Comparison of ENCODE assay signal across 24 cellular contexts in the genomic region with DNA sequence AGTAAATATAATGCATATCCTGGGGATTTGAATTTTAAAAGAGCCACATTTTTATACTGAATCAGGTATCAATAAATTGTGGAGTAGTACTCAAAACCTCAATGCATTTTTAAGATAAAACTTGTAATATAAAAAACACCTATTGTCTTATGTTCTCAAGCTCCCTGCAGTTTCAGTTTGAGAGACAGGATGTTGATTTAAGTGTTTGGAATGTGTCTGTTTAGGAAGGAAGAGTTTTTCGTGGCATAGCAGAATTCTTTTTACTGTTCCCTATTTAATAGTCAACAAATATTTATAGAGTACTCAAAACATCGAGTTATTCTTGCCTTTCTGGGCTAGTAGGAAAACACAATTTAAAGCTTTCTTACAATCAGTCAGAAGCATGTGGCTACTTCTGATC.
A peak's percentile ranks its signal among the peaks of the same experiment; 100 is the strongest.
DNase-seq lines count a peak whose midpoint lies in the region; ATAC-seq and TF ChIP-seq lines count a peak whose summit lies in the region.
"Had no signal": no experiment of that assay in that cellular context is flagged by ENCODE, and none has a peak within 500 bp of the region (broad histone marks: within the 10 kb centered on the region; RNA-seq: fewer than 3 reads in every experiment).

No MANE protein-coding gene starts in this region.

- H3K27ac ChIP-seq in foreskin keratinocyte: no peak overlapping the region
- H3K27ac ChIP-seq: ascending aorta, dorsolateral prefrontal cortex, skin epidermis had no signal

- H3K4me1 ChIP-seq in foreskin keratinocyte: peaks cover 11% of the 10 kb centered on the region
- H3K4me1 ChIP-seq: ascending aorta had no signal

- H3K27me3 ChIP-seq in foreskin keratinocyte: no peaks in the 10 kb centered on the region
- H3K27me3 ChIP-seq: ascending aorta, dorsolateral prefrontal cortex had no signal

- H3K4me3 ChIP-seq in astrocyte of the spinal cord (ENCODE audit: low read depth, low read length): no peak overlapping the region
- H3K4me3 ChIP-seq: ascending aorta, dorsolateral prefrontal cortex, GM12878, skin epidermis had no signal

- ATAC-seq in foreskin keratinocyte: peak; percentile 40
- ATAC-seq in HG03521 (IDR thresholded peaks at IDR 0.05; ENCODE audit: unreplicated experiment): no peak
- ATAC-seq: GM12878 had no signal

- peak; percentile 10 for DNase-seq in NCI-H510A treated with DMSO at 0.1 percent for 48 hours (lab: John Stamatoyannopoulos, UW)
- no peak for DNase-seq in NCI-H510A (lab: John Stamatoyannopoulos, UW)
- peak; percentile 30 for DNase-seq in astrocyte of the spinal cord (ENCODE audit: low read depth, low spot score)
- peak; percentile 5 to 27 for DNase-seq in foreskin keratinocyte
- no peak for DNase-seq in activated naive CD4-positive, alpha-beta T cell treated with anti-CD3 and anti-CD28 coated beads, Interleukin-2, amount 50 U/mL, for 16 hours
- DNase-seq in cardiac septum (ENCODE audit: low spot score): no peak
- no peak for DNase-seq in activated CD4-positive, alpha-beta T cell treated with anti-CD3 and anti-CD28 coated beads for 1 hour
- DNase-seq: 8988T; activated CD4-positive, alpha-beta T cell treated with anti-CD3 and anti-CD28 coated beads, Interleukin-2, amount 50 U/mL, for 48 hours; activated naive CD4-positive, alpha-beta T cell treated with Interleukin-2 at 50 U/mL for 16 hours; dorsolateral prefrontal cortex; GDM1; kidney; midbrain; NCI-H1694; NCI-H2227 treated with DMSO at 0.1 percent for 48 hours; nephron progenitor cell; NK-92 treated with Interleukin-12 subunit alpha and Interleukin-12 subunit beta, amount 100 ng/mL, for 24 hours; stimulated activated CD8-positive, alpha-beta memory T cell treated with anti-CD3 and anti-CD28 coated beads, Interleukin-4, amount 100 ng/mL, for 48 hours; T-helper 1 cell had no signal

- intact Hi-C loops in cardiac septum (cut with DNase I): no loop called here

- TF ChIP-seq CTCF in astrocyte of the spinal cord (IDR thresholded peaks at IDR 0.05; ENCODE audit: low read depth, low read length): no peak
- TF ChIP-seq CTCF in foreskin keratinocyte (conservative IDR thresholded peaks at IDR 0.05): no peak

- in situ Hi-C loops in astrocyte of the spinal cord (cut with HindIII; ENCODE audit: low sequenced_read_pairs): no loop called here

Comparison
In these comparisons a context has a peak if more than half of its experiments do, and no peak if none do; other contexts are left out.
1. DNase-seq: peak in NCI-H510A treated with DMSO at 0.1 percent for 48 hours (single experiment), astrocyte of the spinal cord (single experiment) and foreskin keratinocyte (2 of 2); none in NCI-H510A (single experiment), activated naive CD4-positive, alpha-beta T cell treated with anti-CD3 and anti-CD28 coated beads, Interleukin-2, amount 50 U/mL, for 16 hours (single experiment), cardiac septum (single experiment) and activated CD4-positive, alpha-beta T cell treated with anti-CD3 and anti-CD28 coated beads for 1 hour (single experiment).